24 cellular contexts compared by ENCODE assay signal in the genomic region with DNA sequence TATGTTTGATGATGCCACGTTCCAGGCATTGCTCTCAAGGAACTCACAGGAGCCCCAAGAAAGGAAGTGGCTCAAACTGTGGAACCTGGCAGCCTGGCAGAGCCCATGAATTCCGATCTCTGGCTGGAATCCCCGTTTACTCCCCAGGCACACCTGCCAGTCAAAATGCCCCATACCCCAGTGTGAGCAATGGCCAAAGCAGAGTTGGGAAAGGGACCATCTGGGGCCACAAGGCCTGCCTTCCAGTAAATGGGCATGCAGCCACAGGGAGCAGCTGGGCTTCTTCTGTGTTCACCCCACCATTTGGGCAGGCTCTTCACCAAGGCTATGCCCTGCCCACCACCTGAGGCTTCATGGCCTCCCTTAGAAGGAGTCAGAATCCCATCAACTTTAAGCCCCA.
"Had no signal": no experiment of that assay in that cellular context is flagged by ENCODE, and none has a peak within 500 bp of the region (broad histone marks: within the 10 kb centered on the region; RNA-seq: fewer than 3 reads in every experiment).

No MANE protein-coding gene starts in this region.

- DNase-seq: cortex of kidney; effector memory CD8-positive, alpha-beta T cell; foreskin keratinocyte; heart left ventricle; kidney; mesendoderm; midbrain; naive thymus-derived CD8-positive, alpha-beta T cell; nephron progenitor cell; right lobe of liver; small intestine; stimulated activated CD4-positive, alpha-beta T cell treated with anti-CD3 and anti-CD28 coated beads, Interleukin-15, amount 100 ng/mL, for 24 hours; stimulated activated CD4-positive, alpha-beta T cell treated with anti-CD3 and anti-CD28 coated beads, Interleukin-2, amount 100 ng/mL, for 48 hours; stimulated activated naive B cell treated with anti-CD40 and anti-IgM and Interleukin-4, amounts not matched to agents 10 μg/mL and 1 μg/mL and 100 μg/mL, for 72 hours; transverse colon; upper lobe of right lung; uterus had no signal

- H3K9me3 ChIP-seq: gastroesophageal sphincter, right lobe of liver, transverse colon, upper lobe of right lung, uterus had no signal

- H3K27ac Mint-ChIP-seq: effector memory CD8-positive, alpha-beta T cell; naive thymus-derived CD8-positive, alpha-beta T cell; nephron progenitor cell; progenitor cell of endocrine pancreas; stimulated activated naive B cell treated with anti-CD40 and anti-IgM and Interleukin-4, amounts not matched to agents 10 μg/mL and 1 μg/mL and 100 μg/mL, for 72 hours; stimulated activated naive CD8-positive, alpha-beta T cell treated with anti-CD3 and anti-CD28 coated beads, Interleukin-15, Interleukin-2, amounts not matched to agents 100 ng/mL and 50 ng/mL, for 24 hours had no signal

- H3K9ac ChIP-seq: parathyroid adenoma had no signal

- H3K27me3 ChIP-seq: foreskin keratinocyte, gastroesophageal sphincter, heart left ventricle, hepatocyte, right lobe of liver, transverse colon, upper lobe of right lung, uterus had no signal

- H3K36me3 ChIP-seq: transverse colon, upper lobe of right lung, uterus had no signal

- H3K27me3 Mint-ChIP-seq: progenitor cell of endocrine pancreas; stimulated activated naive B cell treated with anti-CD40 and anti-IgM and Interleukin-4, amounts not matched to agents 10 μg/mL and 1 μg/mL and 100 μg/mL, for 72 hours had no signal

- H3K36me3 Mint-ChIP-seq: stimulated activated naive B cell treated with anti-CD40 and anti-IgM and Interleukin-4, amounts not matched to agents 10 μg/mL and 1 μg/mL and 100 μg/mL, for 72 hours had no signal

- H3K4me1 Mint-ChIP-seq: nephron progenitor cell; stimulated activated naive B cell treated with anti-CD40 and anti-IgM and Interleukin-4, amounts not matched to agents 10 μg/mL and 1 μg/mL and 100 μg/mL, for 72 hours had no signal

- H3K4me3 ChIP-seq: gastroesophageal sphincter, heart left ventricle, hepatocyte, right lobe of liver, transverse colon, upper lobe of right lung, uterus had no signal

- ATAC-seq: effector memory CD8-positive, alpha-beta T cell; gastroesophageal sphincter; left lobe of liver; naive thymus-derived CD8-positive, alpha-beta T cell; right lobe of liver; stimulated activated naive B cell treated with anti-CD40 and anti-IgM and Interleukin-4, amounts not matched to agents 10 μg/mL and 1 μg/mL and 100 μg/mL, for 72 hours; upper lobe of right lung had no signal

- H3K4me3 Mint-ChIP-seq: effector memory CD8-positive, alpha-beta T cell; naive thymus-derived CD8-positive, alpha-beta T cell; nephron progenitor cell; stimulated activated naive B cell treated with anti-CD40 and anti-IgM and Interleukin-4, amounts not matched to agents 10 μg/mL and 1 μg/mL and 100 μg/mL, for 72 hours; stimulated activated naive CD8-positive, alpha-beta T cell treated with anti-CD3 and anti-CD28 coated beads, Interleukin-15, Interleukin-2, amounts not matched to agents 100 ng/mL and 50 ng/mL, for 24 hours had no signal

- H3K4me1 ChIP-seq: foreskin keratinocyte, gastroesophageal sphincter, parathyroid adenoma, right lobe of liver, transverse colon, upper lobe of right lung, uterus had no signal

- H3K27ac ChIP-seq: epithelial cell of prostate, foreskin keratinocyte, gastroesophageal sphincter, heart left ventricle, hepatocyte, parathyroid adenoma, right lobe of liver, transverse colon, upper lobe of right lung, uterus had no signal
